Comparison of ENCODE assay signal across 1 cellular context in genomic region chr9:124197177-124198095, GRCh38.
TF ChIP-seq lines count a peak whose summit lies in the region.

No MANE protein-coding gene starts in this region.

TF ChIP-seq in K562, 482 proteins besides CTCF, POLR2A, EP300 and RAD21 (continued from another document and continues in another):
- no peak for TF ChIP-seq IRF9 (tag; IDR thresholded peaks at IDR 0.05)
- peak in 1 of 2 experiments; percentile 24; a peak in 1 of 4 replicates for TF ChIP-seq NRF1 (conservative IDR thresholded peaks at IDR 0.05 in 1 of 2, IDR thresholded peaks at IDR 0.05 in 1 of 2)
- no peak for TF ChIP-seq SAP30 (IDR thresholded peaks at IDR 0.05; ENCODE audit: borderline replicate concordance, insufficient read depth, low read depth, low read length, poor library complexity, severe bottlenecking)
- TF ChIP-seq MYNN (IDR thresholded peaks at IDR 0.05), result 0 out of 2 replicates have a peak, but pooled peaks have one; percentile 35
- TF ChIP-seq MYNN (CRISPR knock-in tag; IDR thresholded peaks at IDR 0.05), result no peak
- no peak for TF ChIP-seq SRSF3 (IDR thresholded peaks at IDR 0.05; ENCODE audit: insufficient read depth, low read length)
- no peak for TF ChIP-seq POLR3G (IDR thresholded peaks at IDR 0.05; ENCODE audit: extremely low read depth, insufficient read length, insufficient replicate concordance)
- TF ChIP-seq NR4A1 (CRISPR knock-in tag; IDR thresholded peaks at IDR 0.05), result 0 out of 2 replicates have a peak, but pooled peaks have one; percentile 23
- no peak for TF ChIP-seq NR4A1 (tag; IDR thresholded peaks at IDR 0.05)
- no peak for TF ChIP-seq C11orf30 (IDR thresholded peaks at IDR 0.05; ENCODE audit: low read depth)
- no peak for TF ChIP-seq ZFP1 (CRISPR knock-in tag; IDR thresholded peaks at IDR 0.05)
- TF ChIP-seq TSC22D4 (tag; IDR thresholded peaks at IDR 0.05), result no peak
- TF ChIP-seq CBX2 (IDR thresholded peaks at IDR 0.05; ENCODE audit: insufficient read depth, low read length, poor library complexity, severe bottlenecking), result no peak
- TF ChIP-seq MCM2 (IDR thresholded peaks at IDR 0.05; ENCODE audit: low read depth), result no peak
- TF ChIP-seq ZNF239 (CRISPR knock-in tag; IDR thresholded peaks at IDR 0.05), result no peak
- TF ChIP-seq MEIS2 (IDR thresholded peaks at IDR 0.05; ENCODE audit: partially characterized antibody), result no peak
- TF ChIP-seq ZNF408 (CRISPR knock-in tag; IDR thresholded peaks at IDR 0.05; ENCODE audit: low read depth), result no peak
- TF ChIP-seq NCOA6 (IDR thresholded peaks at IDR 0.05), result no peak
- no peak for TF ChIP-seq TBL1XR1 (IDR thresholded peaks at IDR 0.05; ENCODE audit: low read length in 2 of 2)
- TF ChIP-seq, protein P1, sequence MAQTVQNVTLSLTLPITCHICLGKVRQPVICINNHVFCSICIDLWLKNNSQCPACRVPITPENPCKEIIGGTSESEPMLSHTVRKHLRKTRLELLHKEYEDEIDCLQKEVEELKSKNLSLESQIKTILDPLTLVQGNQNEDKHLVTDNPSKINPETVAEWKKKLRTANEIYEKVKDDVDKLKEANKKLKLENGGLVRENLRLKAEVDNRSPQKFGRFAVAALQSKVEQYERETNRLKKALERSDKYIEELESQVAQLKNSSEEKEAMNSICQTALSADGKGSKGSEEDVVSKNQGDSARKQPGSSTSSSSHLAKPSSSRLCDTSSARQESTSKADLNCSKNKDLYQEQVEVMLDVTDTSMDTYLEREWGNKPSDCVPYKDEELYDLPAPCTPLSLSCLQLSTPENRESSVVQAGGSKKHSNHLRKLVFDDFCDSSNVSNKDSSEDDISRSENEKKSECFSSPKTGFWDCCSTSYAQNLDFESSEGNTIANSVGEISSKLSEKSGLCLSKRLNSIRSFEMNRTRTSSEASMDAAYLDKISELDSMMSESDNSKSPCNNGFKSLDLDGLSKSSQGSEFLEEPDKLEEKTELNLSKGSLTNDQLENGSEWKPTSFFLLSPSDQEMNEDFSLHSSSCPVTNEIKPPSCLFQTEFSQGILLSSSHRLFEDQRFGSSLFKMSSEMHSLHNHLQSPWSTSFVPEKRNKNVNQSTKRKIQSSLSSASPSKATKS (CRISPR knock-in tag; IDR thresholded peaks at IDR 0.05), result no peak
- TF ChIP-seq TEAD4 (IDR thresholded peaks at IDR 0.05; ENCODE audit: low read length), result no peak
- no peak for TF ChIP-seq TEAD4 (CRISPR knock-in tag; IDR thresholded peaks at IDR 0.05; ENCODE audit: borderline replicate concordance)
- TF ChIP-seq, protein P2, sequence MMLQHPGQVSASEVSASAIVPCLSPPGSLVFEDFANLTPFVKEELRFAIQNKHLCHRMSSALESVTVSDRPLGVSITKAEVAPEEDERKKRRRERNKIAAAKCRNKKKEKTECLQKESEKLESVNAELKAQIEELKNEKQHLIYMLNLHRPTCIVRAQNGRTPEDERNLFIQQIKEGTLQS (IDR thresholded peaks at IDR 0.05), result no peak
- TF ChIP-seq, protein P2 (CRISPR knock-in tag; conservative IDR thresholded peaks at IDR 0.05), result no peak
- no peak for TF ChIP-seq ELF2 (CRISPR knock-in tag; IDR thresholded peaks at IDR 0.05)
- TF ChIP-seq RAD51 (IDR thresholded peaks at IDR 0.05; ENCODE audit: borderline replicate concordance, low read depth), result no peak
- TF ChIP-seq, protein P3, sequence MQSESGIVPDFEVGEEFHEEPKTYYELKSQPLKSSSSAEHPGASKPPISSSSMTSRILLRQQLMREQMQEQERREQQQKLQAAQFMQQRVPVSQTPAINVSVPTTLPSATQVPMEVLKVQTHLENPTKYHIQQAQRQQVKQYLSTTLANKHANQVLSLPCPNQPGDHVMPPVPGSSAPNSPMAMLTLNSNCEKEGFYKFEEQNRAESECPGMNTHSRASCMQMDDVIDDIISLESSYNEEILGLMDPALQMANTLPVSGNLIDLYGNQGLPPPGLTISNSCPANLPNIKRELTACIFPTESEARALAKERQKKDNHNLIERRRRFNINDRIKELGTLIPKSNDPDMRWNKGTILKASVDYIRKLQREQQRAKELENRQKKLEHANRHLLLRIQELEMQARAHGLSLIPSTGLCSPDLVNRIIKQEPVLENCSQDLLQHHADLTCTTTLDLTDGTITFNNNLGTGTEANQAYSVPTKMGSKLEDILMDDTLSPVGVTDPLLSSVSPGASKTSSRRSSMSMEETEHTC (IDR thresholded peaks at IDR 0.05), result no peak
- no peak for TF ChIP-seq NKRF (IDR thresholded peaks at IDR 0.05; ENCODE audit: borderline replicate concordance)
- peak in 1 of 2 experiments; percentile 47; a peak in 1 of 4 replicates for TF ChIP-seq ETV6 (IDR thresholded peaks at IDR 0.05; ENCODE audit: borderline replicate concordance in 1 of 2, low read depth in 2 of 2, low read length in 1 of 2)
- no peak for TF ChIP-seq ETV6 (CRISPR knock-in tag; IDR thresholded peaks at IDR 0.05; ENCODE audit: borderline replicate concordance)
- TF ChIP-seq ZNF143 (CRISPR knock-in tag; IDR thresholded peaks at IDR 0.05), result no peak
- TF ChIP-seq RERE (CRISPR knock-in tag; IDR thresholded peaks at IDR 0.05; ENCODE audit: borderline replicate concordance), result no peak
- TF ChIP-seq CREBBP (IDR thresholded peaks at IDR 0.05; ENCODE audit: low read depth, low read length), result no peak
- no peak for TF ChIP-seq ZNF197 (CRISPR knock-in tag; IDR thresholded peaks at IDR 0.05; ENCODE audit: low read depth)
- no peak for TF ChIP-seq RBM22 (IDR thresholded peaks at IDR 0.05; ENCODE audit: low read depth, low read length, poor library complexity, severe bottlenecking)
- peak; percentile 13; the same call in 1 of the 2 replicates for TF ChIP-seq DIDO1 (tag; IDR thresholded peaks at IDR 0.05; ENCODE audit: low read depth)
- TF ChIP-seq ZNF384 (IDR thresholded peaks at IDR 0.05; ENCODE audit: low read depth, low read length), result no peak
- no peak for TF ChIP-seq ZNF316 (IDR thresholded peaks at IDR 0.05)
- no peak for TF ChIP-seq ZNF699 (CRISPR knock-in tag; IDR thresholded peaks at IDR 0.05; ENCODE audit: insufficient replicate concordance)
- no peak for TF ChIP-seq SMARCE1 (IDR thresholded peaks at IDR 0.05)
- no peak for TF ChIP-seq RBM25 (IDR thresholded peaks at IDR 0.05; ENCODE audit: low read depth, low read length, severe bottlenecking)
- peak; percentile 43; the same call in 1 of the 2 replicates for TF ChIP-seq PHF8 (IDR thresholded peaks at IDR 0.05; ENCODE audit: borderline replicate concordance, low read length)
- TF ChIP-seq HNRNPL (IDR thresholded peaks at IDR 0.05; ENCODE audit: low read depth, low read length), result no peak
- TF ChIP-seq SMARCA4 (IDR thresholded peaks at IDR 0.05), result no peak
- TF ChIP-seq TCF7L2 (IDR thresholded peaks at IDR 0.05; ENCODE audit: low read depth, low read length), result no peak
- TF ChIP-seq, protein P4, sequence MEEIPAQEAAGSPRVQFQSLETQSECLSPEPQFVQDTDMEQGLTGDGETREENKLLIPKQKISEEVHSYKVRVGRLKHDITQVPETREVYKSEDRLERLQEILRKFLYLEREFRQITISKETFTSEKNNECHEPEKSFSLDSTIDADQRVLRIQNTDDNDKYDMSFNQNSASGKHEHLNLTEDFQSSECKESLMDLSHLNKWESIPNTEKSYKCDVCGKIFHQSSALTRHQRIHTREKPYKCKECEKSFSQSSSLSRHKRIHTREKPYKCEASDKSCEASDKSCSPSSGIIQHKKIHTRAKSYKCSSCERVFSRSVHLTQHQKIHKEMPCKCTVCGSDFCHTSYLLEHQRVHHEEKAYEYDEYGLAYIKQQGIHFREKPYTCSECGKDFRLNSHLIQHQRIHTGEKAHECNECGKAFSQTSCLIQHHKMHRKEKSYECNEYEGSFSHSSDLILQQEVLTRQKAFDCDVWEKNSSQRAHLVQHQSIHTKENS (CRISPR knock-in tag; IDR thresholded peaks at IDR 0.05), result no peak
- TF ChIP-seq LARP7 (IDR thresholded peaks at IDR 0.05), result no peak
- no peak for TF ChIP-seq ZNF133 (CRISPR knock-in tag; IDR thresholded peaks at IDR 0.05)
- no peak for TF ChIP-seq HDGF (IDR thresholded peaks at IDR 0.05)
- TF ChIP-seq NR1H2 (CRISPR knock-in tag; IDR thresholded peaks at IDR 0.05), result no peak
- no peak for TF ChIP-seq GATAD2B (IDR thresholded peaks at IDR 0.05; ENCODE audit: borderline replicate concordance)
- no peak for TF ChIP-seq MCM7 (IDR thresholded peaks at IDR 0.05)
- TF ChIP-seq ZNF175 (CRISPR knock-in tag; IDR thresholded peaks at IDR 0.05; ENCODE audit: low read depth), result no peak
- TF ChIP-seq ZNF512 (tag; IDR thresholded peaks at IDR 0.05), result no peak
- 0 out of 2 replicates have a peak, but pooled peaks have one; percentile 11 for TF ChIP-seq ARID1B (IDR thresholded peaks at IDR 0.05)
- TF ChIP-seq ZKSCAN8 (CRISPR knock-in tag; IDR thresholded peaks at IDR 0.05), result 0 out of 2 replicates have a peak, but pooled peaks have one; percentile 36
- TF ChIP-seq HIVEP1 (CRISPR knock-in tag; IDR thresholded peaks at IDR 0.05), result no peak
- peak in 1 of 3 experiments; percentile 25 for TF ChIP-seq YY1 (IDR thresholded peaks at IDR 0.05; ENCODE audit: borderline replicate concordance in 1 of 3, control insufficient read depth in 1 of 3, extremely low read depth in 1 of 3, insufficient read depth in 3 of 3, insufficient read length in 1 of 3, insufficient replicate concordance in 2 of 3, low read depth in 1 of 3, low read length in 2 of 3)
- no peak for TF ChIP-seq HEY1 (CRISPR knock-in tag; IDR thresholded peaks at IDR 0.05; ENCODE audit: borderline replicate concordance)
- peak; percentile 39 for TF ChIP-seq NFE2 (IDR thresholded peaks at IDR 0.05; ENCODE audit: low read depth)
- TF ChIP-seq MAFG (tag; conservative IDR thresholded peaks at IDR 0.05), result no peak
- TF ChIP-seq SLC30A9 (CRISPR knock-in tag; IDR thresholded peaks at IDR 0.05), result no peak
- TF ChIP-seq PHB2 (IDR thresholded peaks at IDR 0.05; ENCODE audit: low read depth), result no peak
